Comparison of ENCODE assay signal across 22 cellular contexts in the genomic region with DNA sequence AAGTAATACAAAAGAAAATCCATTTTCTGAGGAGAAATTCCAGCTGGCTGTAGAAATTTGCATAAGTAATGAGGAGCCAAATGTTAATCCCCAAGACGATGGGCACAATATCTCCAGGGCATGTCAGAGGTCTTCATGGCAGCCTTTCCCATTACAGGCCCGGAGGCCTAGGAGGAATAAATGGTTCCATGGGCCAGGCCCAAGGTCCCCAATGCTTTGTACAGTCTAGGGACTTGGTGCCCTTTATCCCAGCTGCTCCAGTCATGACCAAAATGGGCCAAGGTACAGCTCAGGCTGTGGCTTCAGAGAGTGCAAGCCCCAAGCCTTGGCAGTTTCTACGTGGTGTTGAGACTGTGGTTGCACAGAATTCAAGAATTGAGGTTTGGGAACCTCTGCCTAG.
"Had no signal": no experiment of that assay in that cellular context is flagged by ENCODE, and none has a peak within 500 bp of the region (broad histone marks: within the 10 kb centered on the region; RNA-seq: fewer than 3 reads in every experiment).

No MANE protein-coding gene starts in this region.

- H3K4me1 ChIP-seq: colonic mucosa, esophagus muscularis mucosa, foreskin keratinocyte, gastrocnemius medialis, left lung, lower lobe of right lung had no signal

- H3K9me3 ChIP-seq: colonic mucosa, gastrocnemius medialis had no signal

- H3K79me2 ChIP-seq: hepatocyte had no signal

- FAIRE-seq: endothelial cell of umbilical vein, islet of Langerhans, keratinocyte had no signal

- H3K36me3 ChIP-seq: colonic mucosa, esophagus muscularis mucosa, gastrocnemius medialis, left lung, lower lobe of right lung had no signal

- DNase-seq: colonic mucosa; cortex of kidney; effector CD8-positive, alpha-beta T cell; effector memory CD8-positive, alpha-beta T cell; foreskin keratinocyte; gastrocnemius medialis; glutamatergic neuron; head of caudate nucleus; hypothalamus; left cardiac atrium; left lung; left ventricle myocardium superior; lower lobe of right lung; mesenchymal stem cell; midbrain; naive thymus-derived CD4-positive, alpha-beta T cell had no signal

- H3K27ac ChIP-seq: colonic mucosa, esophagus muscularis mucosa, foreskin keratinocyte, gastrocnemius medialis, hepatocyte, left lung, lower lobe of right lung had no signal

- H3K4me2 ChIP-seq: hepatocyte had no signal

- H3K27ac Mint-ChIP-seq: dendritic cell treated with granulocyte-macrophage colony-stimulating factor and Interleukin-4, amounts not matched to agents 40 ng/mL and 50 ng/mL, for 4 days; effector memory CD8-positive, alpha-beta T cell; naive thymus-derived CD4-positive, alpha-beta T cell had no signal

- H3K4me3 Mint-ChIP-seq: dendritic cell treated with granulocyte-macrophage colony-stimulating factor and Interleukin-4, amounts not matched to agents 40 ng/mL and 50 ng/mL, for 4 days; effector memory CD8-positive, alpha-beta T cell; naive thymus-derived CD4-positive, alpha-beta T cell had no signal

- H3K4me3 ChIP-seq: colonic mucosa, esophagus muscularis mucosa, gastrocnemius medialis, hepatocyte, left lung, lower lobe of right lung had no signal

- H3K27me3 Mint-ChIP-seq: dendritic cell treated with granulocyte-macrophage colony-stimulating factor and Interleukin-4, amounts not matched to agents 40 ng/mL and 50 ng/mL, for 4 days; effector memory CD8-positive, alpha-beta T cell; naive thymus-derived CD4-positive, alpha-beta T cell had no signal

- H3K27me3 ChIP-seq: colonic mucosa, esophagus muscularis mucosa, foreskin keratinocyte, gastrocnemius medialis, hepatocyte, left lung had no signal

- ATAC-seq: effector memory CD8-positive, alpha-beta T cell; foreskin keratinocyte; gastrocnemius medialis; left cardiac atrium; left lung; left ventricle myocardium superior; lower lobe of right lung; naive thymus-derived CD4-positive, alpha-beta T cell had no signal

- H2AFZ ChIP-seq: hepatocyte had no signal
